In genomic region chr9:93464395-93464794, GRCh38 we compare ENCODE assay signal across 9 cellular contexts. TPM values are rescaled to one million over a fixed set of nuclear protein-coding genes. Genes with fewer than 3 reads are reported as not detected.
DNase-seq lines count a peak whose midpoint lies in the region; FAIRE-seq and TF ChIP-seq lines count a peak whose summit lies in the region.
"Had no signal": no experiment of that assay in that cellular context is flagged by ENCODE, and none has a peak within 500 bp of the region (broad histone marks: within the 10 kb centered on the region; RNA-seq: fewer than 3 reads in every experiment).

No MANE protein-coding gene starts in this region.

- no peak for TF ChIP-seq CTCF in osteocyte (IDR thresholded peaks at IDR 0.05)

- TF ChIP-seq POLR2A in GM12892 (IDR thresholded peaks at IDR 0.05; ENCODE audit: low read depth, low read length), result no peak

- H3K4me1 Mint-ChIP-seq in activated naive CD8-positive, alpha-beta T cell treated with anti-CD3 and anti-CD28 coated beads for 36 hours, result peaks cover 85% of the 10 kb centered on the region
- H3K4me1 Mint-ChIP-seq in osteocyte (ENCODE audit: unreplicated experiment), result peaks cover 76% of the 10 kb centered on the region

- peaks cover 81% of the 10 kb centered on the region for H3K4me1 ChIP-seq in Karpas-422 (ENCODE audit: low read length)

- no peaks in the 10 kb centered on the region for H3K9me3 ChIP-seq in Karpas-422 (ENCODE audit: low read length)

- peaks cover 100% of the 10 kb centered on the region for H3K79me2 ChIP-seq in Karpas-422 (ENCODE audit: low read length)

- peaks cover 38% of the 10 kb centered on the region for H3K36me3 Mint-ChIP-seq in activated naive CD8-positive, alpha-beta T cell treated with anti-CD3 and anti-CD28 coated beads for 36 hours
- H3K36me3 Mint-ChIP-seq in osteocyte (ENCODE audit: unreplicated experiment), result no peaks in the 10 kb centered on the region

- H3K9me2 ChIP-seq in Karpas-422 (replicated peaks; ENCODE audit: insufficient read depth, low read length), result no peaks in the 10 kb centered on the region

- peak overlapping the region; percentile 49 for H3K4me2 ChIP-seq in Karpas-422 (ENCODE audit: low read depth, low read length, poor library complexity, severe bottlenecking)

- no peak overlapping the region for H3K9ac ChIP-seq in Karpas-422 (ENCODE audit: low read length)

- no peak overlapping the region for H2AFZ ChIP-seq in Karpas-422 (ENCODE audit: low read length)

- peak; percentile 75 for FAIRE-seq in GM12892 (lab: Jason Lieb, UNC)
- no peak for FAIRE-seq in RCC 7860 (lab: Jason Lieb, UNC)

- H3K27me3 Mint-ChIP-seq in activated naive CD8-positive, alpha-beta T cell treated with anti-CD3 and anti-CD28 coated beads for 36 hours, result no peaks in the 10 kb centered on the region
- no peaks in the 10 kb centered on the region for H3K27me3 Mint-ChIP-seq in osteocyte (ENCODE audit: unreplicated experiment)

- H3K27me3 ChIP-seq in Karpas-422 (ENCODE audit: low read length), result no peaks in the 10 kb centered on the region

- H3K36me3 ChIP-seq in Karpas-422 (ENCODE audit: insufficient read depth, low read length), result 0 out of 2 replicates have a peak, but pooled peaks cover 5% of the 10 kb centered on the region

- H3K27ac Mint-ChIP-seq in activated naive CD8-positive, alpha-beta T cell treated with anti-CD3 and anti-CD28 coated beads for 36 hours, result peak overlapping the region; percentile 89
- H3K27ac Mint-ChIP-seq in osteocyte (ENCODE audit: unreplicated experiment), result peak overlapping the region; percentile 49

- no peak overlapping the region for H3K4me3 ChIP-seq in Karpas-422 (ENCODE audit: low read length)

- H3K4me3 Mint-ChIP-seq in activated naive CD8-positive, alpha-beta T cell treated with anti-CD3 and anti-CD28 coated beads for 36 hours, result peak overlapping the region; percentile 5
- no peak overlapping the region for H3K4me3 Mint-ChIP-seq in osteocyte (ENCODE audit: unreplicated experiment)

- H4K20me1 ChIP-seq in Karpas-422 (ENCODE audit: insufficient read depth, low read depth, low read length), result peaks cover 4% of the 10 kb centered on the region; the same call in 1 of the 2 replicates

- no peaks in the 10 kb centered on the region for H3K9me3 Mint-ChIP-seq in activated naive CD8-positive, alpha-beta T cell treated with anti-CD3 and anti-CD28 coated beads for 36 hours
- H3K9me3 Mint-ChIP-seq in osteocyte (ENCODE audit: unreplicated experiment), result no peaks in the 10 kb centered on the region

- DNase-seq in GM12892 (ENCODE audit: insufficient read length) (no peak), Karpas-422 (peak; percentile 73), osteocyte (ENCODE audit: extremely low spot score, unreplicated experiment) (no peak), RCC 7860 (ENCODE audit: low spot score) (no peak), NCI-H1105 treated with DMSO at 0.1 percent for 48 hours (lab: John Stamatoyannopoulos, UW) (no peak), NCI-H1105 (lab: John Stamatoyannopoulos, UW) (no peak)
- no peak for DNase-seq in activated naive CD8-positive, alpha-beta T cell treated with anti-CD3 and anti-CD28 coated beads for 36 hours
- DNase-seq: cortex of kidney; stimulated activated CD8-positive, alpha-beta memory T cell treated with anti-CD3 and anti-CD28 coated beads, Interleukin-4, amount 100 ng/mL, for 48 hours had no signal

- H3K27ac ChIP-seq in Karpas-422 (ENCODE audit: low read length), result peak overlapping the region; percentile 47

RNA-seq across cellular contexts. Expression of gene FAM120AOS, which starts 11.0 kb away (rescaled TPM):
- polyA plus RNA-seq in GM12892 (2012; ENCODE audit: missing spikeins), result 33.0 TPM
- 47.1 and 48.1 TPM in 2 replicates for total RNA-seq in Karpas-422 (2014; rRNA removed; shearing (Covaris generic); ENCODE audit: low replicate concordance)
- 10 to 100 TPM; 46.1 to 46.5 TPM for total RNA-seq in activated naive CD8-positive, alpha-beta T cell treated with anti-CD3 and anti-CD28 coated beads for 36 hours
- 33.9 and 36.4 TPM in 2 replicates for total RNA-seq in osteocyte

RNA-seq across cellular contexts. Expression of gene FAM120A, which starts 12.9 kb away (rescaled TPM):
- polyA plus RNA-seq in GM12892 (2012; ENCODE audit: missing spikeins), result 36.6 TPM
- 79.3 and 83.1 TPM in 2 replicates for total RNA-seq in Karpas-422 (2014; rRNA removed; shearing (Covaris generic); ENCODE audit: low replicate concordance)
- 100 to 1,000 TPM; 121 TPM for total RNA-seq in activated naive CD8-positive, alpha-beta T cell treated with anti-CD3 and anti-CD28 coated beads for 36 hours
- 93.1 and 95.9 TPM in 2 replicates for total RNA-seq in osteocyte
